Comparison of ENCODE assay signal across 2 cellular contexts in the genomic region with DNA sequence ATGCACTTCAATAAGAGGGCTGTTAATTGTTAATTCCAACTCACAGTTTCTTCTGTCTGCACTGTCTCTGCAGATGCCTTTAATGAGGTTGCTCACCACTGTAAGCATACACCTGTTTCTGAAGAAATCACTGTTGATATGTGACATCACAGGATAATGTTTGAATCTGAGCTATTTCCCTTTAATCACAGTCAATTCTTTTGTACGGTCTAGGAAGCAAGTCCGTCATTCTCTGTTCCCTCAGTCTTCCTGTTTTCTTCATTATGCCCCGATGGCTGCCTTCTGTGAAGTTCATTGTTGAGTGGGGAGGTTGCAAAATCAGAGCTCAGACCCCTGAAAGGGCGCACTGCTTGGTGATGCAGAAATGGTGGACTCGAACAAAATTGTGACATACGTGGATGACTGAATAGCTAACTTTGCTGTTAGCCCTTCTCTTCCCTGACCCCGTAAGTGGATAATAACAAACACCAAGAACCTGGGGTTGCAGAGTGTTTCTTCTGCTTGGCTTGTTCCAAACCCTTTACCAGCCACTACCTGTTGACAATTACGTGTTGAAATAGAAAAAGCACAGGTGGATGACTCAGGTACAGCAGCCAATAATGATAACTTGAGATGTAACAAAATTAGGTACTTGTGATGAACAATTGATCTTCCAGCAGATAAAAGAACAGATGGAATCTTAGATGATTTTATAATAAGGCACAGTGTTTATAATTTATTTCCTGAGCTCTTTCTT.
TF ChIP-seq lines count a peak whose summit lies in the region.

No MANE protein-coding gene starts in this region.

TF ChIP-seq in IMR-90, 13 proteins besides CTCF, POLR2A, EP300 and RAD21 (continued from another document):
- TF ChIP-seq NFE2L2 (IDR thresholded peaks at IDR 0.05; ENCODE audit: low read depth, low read length), result no peak

TF ChIP-seq in endothelial cell of umbilical vein, 7 proteins besides CTCF, POLR2A, EP300 and RAD21 (continued from another document):
- TF ChIP-seq FOS (IDR thresholded peaks at IDR 0.05; ENCODE audit: borderline replicate concordance, insufficient read depth, low read length) (no peak), JUN (IDR thresholded peaks at IDR 0.05; ENCODE audit: borderline replicate concordance, insufficient read depth, insufficient read length, low read depth) (no peak), POLR2AphosphoS5 (IDR thresholded peaks at IDR 0.05; ENCODE audit: insufficient read depth, low read depth, low read length) (no peak), GATA2 (IDR thresholded peaks at IDR 0.05; ENCODE audit: insufficient read depth, insufficient read length, low read depth, low read length) (no peak), EZH2 (IDR thresholded peaks at IDR 0.05; ENCODE audit: borderline replicate concordance, low read depth, low read length, severe bottlenecking) (no peak)
- TF ChIP-seq, protein P1, sequence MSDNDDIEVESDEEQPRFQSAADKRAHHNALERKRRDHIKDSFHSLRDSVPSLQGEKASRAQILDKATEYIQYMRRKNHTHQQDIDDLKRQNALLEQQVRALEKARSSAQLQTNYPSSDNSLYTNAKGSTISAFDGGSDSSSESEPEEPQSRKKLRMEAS (IDR thresholded peaks at IDR 0.05; ENCODE audit: insufficient read depth, insufficient read length), result no peak
